Comparison of ENCODE assay signal across 26 cellular contexts in the genomic region with DNA sequence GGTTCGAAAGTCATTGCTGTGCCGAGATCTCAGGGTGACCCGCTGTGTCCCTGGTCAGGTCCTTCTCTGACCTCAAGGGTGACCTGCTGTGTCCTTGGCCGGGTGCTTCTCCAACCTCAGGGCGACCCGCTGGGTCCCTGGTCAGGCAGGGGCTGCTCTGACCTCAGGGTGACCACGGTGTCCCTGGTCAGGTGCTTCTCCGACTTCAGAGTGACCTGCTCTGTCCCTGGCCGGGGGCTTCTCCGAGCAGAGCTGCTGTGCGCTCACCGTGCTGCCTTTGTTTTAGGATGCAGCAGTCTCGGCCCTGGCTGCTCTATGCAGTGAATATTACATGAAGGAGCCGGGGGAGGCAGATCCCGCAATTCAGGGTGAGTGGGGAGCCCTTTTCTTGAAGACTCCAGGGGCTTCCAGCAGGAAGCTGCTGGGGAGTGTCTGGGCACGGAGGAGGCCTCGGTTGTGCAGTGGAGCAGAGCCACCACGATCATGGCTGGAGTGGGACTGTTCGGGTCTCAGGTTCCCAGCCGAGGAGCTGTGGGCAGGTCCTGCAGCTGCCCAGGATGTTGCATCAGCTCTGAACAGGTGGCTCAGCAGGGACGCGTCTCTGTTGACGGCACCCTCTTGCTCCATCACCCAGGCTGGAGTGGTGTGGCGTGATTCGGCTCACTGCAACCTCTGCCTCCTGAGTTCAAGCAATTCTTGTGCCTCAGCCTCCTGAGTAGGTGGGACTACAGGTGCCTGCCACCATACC.
DNase-seq lines count a peak whose midpoint lies in the region; ATAC-seq and TF ChIP-seq lines count a peak whose summit lies in the region.
"Had no signal": no experiment of that assay in that cellular context is flagged by ENCODE, and none has a peak within 500 bp of the region (broad histone marks: within the 10 kb centered on the region; RNA-seq: fewer than 3 reads in every experiment).

No MANE protein-coding gene starts in this region.

- H3K4me1 ChIP-seq in heart left ventricle (no peaks in the 10 kb centered on the region), gastrocnemius medialis (peaks cover 0 to 3% of the 10 kb centered on the region in 2 donors)
- H3K4me1 ChIP-seq: HAP-1, prostate gland, SJSA1 had no signal

- H3K27me3 ChIP-seq in heart left ventricle = no peaks in the 10 kb centered on the region
- H3K27me3 ChIP-seq in gastrocnemius medialis = no peaks in the 10 kb centered on the region
- H3K27me3 ChIP-seq: neutrophil, SJSA1 had no signal

- DNase-seq in heart left ventricle = peak in 3 of 5 donors; percentile 16 to 54 (median 18)
- DNase-seq in cardiac septum (ENCODE audit: low spot score) = no peak
- peak; percentile 25 for DNase-seq in SHP77 treated with DMSO at 0.1 percent for 48 hours (lab: John Stamatoyannopoulos, UW)
- DNase-seq in gastrocnemius medialis = peak; percentile 41 to 86
- no peak for DNase-seq in NCI-H1092 treated with DMSO at 0.1 percent for 48 hours (lab: John Stamatoyannopoulos, UW)
- DNase-seq in activated gamma-delta T cell treated with Interleukin-2 at 50 U/mL for 16 hours = no peak
- DNase-seq: activated CD4-positive, alpha-beta T cell treated with anti-CD3 and anti-CD28 coated beads for 36 hours; activated naive CD8-positive, alpha-beta T cell treated with anti-CD3 and anti-CD28 coated beads for 36 hours; DMS 273 treated with DMSO at 0.1 percent for 48 hours; effector CD4-positive, alpha-beta T cell; foreskin melanocyte; islet precursor cell; Karpas-422; NCI-H1048; NCI-H2081 treated with DMSO at 0.1 percent for 48 hours; stimulated activated CD4-positive, alpha-beta T cell treated with anti-CD3 and anti-CD28 coated beads, Interleukin-4, amount 100 ng/mL, for 1 hour; stimulated activated naive CD4-positive, alpha-beta T cell; T-helper 1 cell had no signal

- in situ Hi-C loops in gastrocnemius medialis (cut with MboI; ENCODE audit: low sequenced_read_pairs in 4 of 4) = no loop called here

- TF ChIP-seq EP300 in Ishikawa (IDR thresholded peaks at IDR 0.05; ENCODE audit: borderline replicate concordance) = peak; percentile 32; the same call in 1 of the 2 replicates

- TF ChIP-seq CTCF in heart left ventricle (IDR thresholded peaks at IDR 0.05) (no peak), gastrocnemius medialis (IDR thresholded peaks at IDR 0.05 in 4 of 5, conservative IDR thresholded peaks at IDR 0.05 in 1 of 5) (no peak)

- no peak for TF ChIP-seq POLR2A in heart left ventricle (IDR thresholded peaks at IDR 0.05)
- peak in 1 of 2 donors; percentile 15 for TF ChIP-seq POLR2A in gastrocnemius medialis (IDR thresholded peaks at IDR 0.05)

- ATAC-seq in heart left ventricle (no peak), gastrocnemius medialis (peak; percentile 73 to 95), HG02981 (IDR thresholded peaks at IDR 0.05; ENCODE audit: unreplicated experiment) (no peak)
- ATAC-seq: activated CD4-positive, alpha-beta T cell treated with anti-CD3 and anti-CD28 coated beads for 36 hours; esophagus mucosa had no signal

- TF ChIP-seq RAD21 in Ishikawa (IDR thresholded peaks at IDR 0.05; ENCODE audit: low read depth) = no peak

- WGBS in heart left ventricle, 4 donors = 87 to 94% (median 94%) methylated on average over 25 of the region's 25 CpGs

- H3K36me3 ChIP-seq in heart left ventricle (peaks cover 0 to 85% (median 61%) of the 10 kb centered on the region in 9 donors), gastrocnemius medialis (peaks cover 0 to 34% of the 10 kb centered on the region in 2 donors)

- intact Hi-C loops in heart left ventricle (cut with DNase I) = no loop called here
- intact Hi-C loops in cardiac septum (cut with DNase I) = no loop called here
- intact Hi-C loops in gastrocnemius medialis (cut with DNase I; ENCODE audit: low total_unique reads) = no loop called here

- H3K27ac ChIP-seq in heart left ventricle (no peak overlapping the region), gastrocnemius medialis (peak overlapping the region in 3 of 4 donors; percentile 45 to 61 (median 49))
- H3K27ac ChIP-seq: neutrophil, prostate gland, SJSA1, thoracic aorta had no signal

- no peak overlapping the region for H3K4me3 ChIP-seq in heart left ventricle
- H3K4me3 ChIP-seq in gastrocnemius medialis = no peak overlapping the region
- H3K4me3 ChIP-seq: HAP-1, prostate gland, SJSA1, thoracic aorta had no signal

- H3K9me3 ChIP-seq in heart left ventricle (no peaks in the 10 kb centered on the region), gastrocnemius medialis (no peaks in the 10 kb centered on the region)
- H3K9me3 ChIP-seq: HAP-1, neutrophil, prostate gland, SJSA1, thoracic aorta had no signal

TF ChIP-seq in Ishikawa, 13 proteins besides CTCF, POLR2A, EP300 and RAD21:
- TF ChIP-seq TAF1 (IDR thresholded peaks at IDR 0.05; ENCODE audit: low read depth) (no peak), TCF12 (IDR thresholded peaks at IDR 0.05; ENCODE audit: low read depth) (peak; percentile 88), CEBPB (IDR thresholded peaks at IDR 0.05) (peak; percentile 84)
- TF ChIP-seq, protein P1, sequence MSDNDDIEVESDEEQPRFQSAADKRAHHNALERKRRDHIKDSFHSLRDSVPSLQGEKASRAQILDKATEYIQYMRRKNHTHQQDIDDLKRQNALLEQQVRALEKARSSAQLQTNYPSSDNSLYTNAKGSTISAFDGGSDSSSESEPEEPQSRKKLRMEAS (IDR thresholded peaks at IDR 0.05) = peak; percentile 84

Comparison
In these comparisons a context has a peak if more than half of its experiments do, and no peak if none do; other contexts are left out.
1. DNase-seq: peak in heart left ventricle (3 of 5), SHP77 treated with DMSO at 0.1 percent for 48 hours (single experiment) and gastrocnemius medialis (2 of 2); none in cardiac septum (single experiment), NCI-H1092 treated with DMSO at 0.1 percent for 48 hours (single experiment) and activated gamma-delta T cell treated with Interleukin-2 at 50 U/mL for 16 hours (single experiment).
2. ATAC-seq: peak in gastrocnemius medialis (2 of 2); none in heart left ventricle (0 of 4) and HG02981 (single experiment).
3. H3K27ac ChIP-seq: peak in gastrocnemius medialis (3 of 4); none in heart left ventricle (0 of 12).